ENCODE assay signal across 9 cellular contexts in genomic region chr1:241531195-241532172, GRCh38. TPM values are rescaled to one million over a fixed set of nuclear protein-coding genes. Genes with fewer than 3 reads are reported as not detected.
A peak's percentile ranks its signal among the peaks of the same experiment; 100 is the strongest.
DNase-seq lines count a peak whose midpoint lies in the region; ATAC-seq, FAIRE-seq and TF ChIP-seq lines count a peak whose summit lies in the region.
"Had no signal": no experiment of that assay in that cellular context is flagged by ENCODE, and none has a peak within 500 bp of the region (broad histone marks: within the 10 kb centered on the region; RNA-seq: fewer than 3 reads in every experiment).

No MANE protein-coding gene starts in this region.

- ATAC-seq in GM18505 (IDR thresholded peaks at IDR 0.05; ENCODE audit: unreplicated experiment) (peak; percentile 57), HG02884 (IDR thresholded peaks at IDR 0.05; ENCODE audit: unreplicated experiment) (peak; percentile 53)

- H3K4me1 Mint-ChIP-seq in mesothelial cell of epicardium, result peaks cover 9% of the 10 kb centered on the region

- no peaks in the 10 kb centered on the region for H3K36me3 ChIP-seq in SJCRH30

- no peak for TF ChIP-seq POLR2A in GM18505 (IDR thresholded peaks at IDR 0.05; ENCODE audit: borderline replicate concordance, extremely low read depth, insufficient read depth, insufficient read length)

- FAIRE-seq in urothelium cell line (lab: Jason Lieb, UNC), result no peak

- H3K27ac Mint-ChIP-seq in mesothelial cell of epicardium, result peak overlapping the region; percentile 92

- H3K36me3 Mint-ChIP-seq in mesothelial cell of epicardium, result no peaks in the 10 kb centered on the region

- no peaks in the 10 kb centered on the region for H3K9me3 Mint-ChIP-seq in mesothelial cell of epicardium

- H3K27me3 Mint-ChIP-seq in mesothelial cell of epicardium (ENCODE audit: low read depth), result peaks cover 9% of the 10 kb centered on the region

- TF ChIP-seq CTCF in AG09319 (IDR thresholded peaks at IDR 0.05; ENCODE audit: low read depth, low read length) (peak; percentile 45), dorsolateral prefrontal cortex (IDR thresholded peaks at IDR 0.05 in 54 of 56, conservative IDR thresholded peaks at IDR 0.05 in 2 of 56; ENCODE audit: low read depth in 1 of 56, partially characterized antibody in 56 of 56) (peak; percentile 53 to 85 (median 70)), mesothelial cell of epicardium (IDR thresholded peaks at IDR 0.05; ENCODE audit: unreplicated experiment) (peak; percentile 61)

- DNase-seq in AG09319 (ENCODE audit: extremely low read depth, low read depth) (peak; percentile 41), NCI-H1092 treated with DMSO at 0.1 percent for 48 hours (lab: John Stamatoyannopoulos, UW) (peak; percentile 89), SJCRH30 (peak in 1 of 2 experiments; percentile 65), dorsolateral prefrontal cortex (no peak), mesothelial cell of epicardium (ENCODE audit: low spot score in 2 of 2, unreplicated experiment in 2 of 2) (no peak), urothelium cell line (ENCODE audit: low spot score) (peak; percentile 36)

- no peaks in the 10 kb centered on the region for H3K9me3 ChIP-seq in SJCRH30 (replicated peaks)

- no peaks in the 10 kb centered on the region for H3K4me1 ChIP-seq in SJCRH30

- H3K4me3 Mint-ChIP-seq in mesothelial cell of epicardium, result peak overlapping the region; percentile 83

- H3K4me3 ChIP-seq in SJCRH30 (peak overlapping the region; percentile 61), dorsolateral prefrontal cortex (peak overlapping the region; percentile 32 to 74 (median 58))

- H3K27me3 ChIP-seq in SJCRH30, result no peaks in the 10 kb centered on the region
- H3K27me3 ChIP-seq in dorsolateral prefrontal cortex, result no peaks in the 10 kb centered on the region

- H3K27ac ChIP-seq in SJCRH30 (no peak overlapping the region), dorsolateral prefrontal cortex (peak overlapping the region in 33 of 59 donors; percentile 5 to 73 (median 25))

- intact Hi-C loops in dorsolateral prefrontal cortex (cut with DNase I), result loop anchor here (5.0 kb wide), 3 partner anchors 91 to 316 kb away; partner anchors contain the start of gene EXO1 (in 2 of the 2)

RNA-seq across cellular contexts. Expression of gene KMO, which starts 0.7 kb away (rescaled TPM):
- total RNA-seq in SJCRH30 (2014; rRNA removed; shearing (Covaris generic)), result 0.04 TPM in 1 of 2 replicates, not detected in the other
- total RNA-seq in dorsolateral prefrontal cortex, result 1 to 10 TPM in 91 of 120 experiments, under 1 TPM in 26, not detected in 3; 0.11 to 5.5 (median 1.6) TPM
- not detected in 3 replicates for total RNA-seq in mesothelial cell of epicardium
- total RNA-seq: T-helper 1 cell treated with Interleukin-12 subunit alpha and Interleukin-12 subunit beta and Interleukin-4 antibody, amounts not matched to agents 30 ng/mL and 1 ng/mL, for 36 hours had no signal

RNA-seq across cellular contexts. Expression of gene FH, which starts 11.9 kb away (rescaled TPM):
- total RNA-seq in SJCRH30 (2014; rRNA removed; shearing (Covaris generic)), result 87.5 and 97.5 TPM in 2 replicates
- total RNA-seq in dorsolateral prefrontal cortex (10 to 100 TPM; 31.3 to 78.1 (median 59.0) TPM), mesothelial cell of epicardium (50.0 to 51.5 TPM (median 50.2 TPM) in 3 replicates)

Comparison
In these comparisons a context has a peak if more than half of its experiments do, and no peak if none do; other contexts are left out.
1. DNase-seq: peak in AG09319 (single experiment), NCI-H1092 treated with DMSO at 0.1 percent for 48 hours (single experiment) and urothelium cell line (single experiment); none in dorsolateral prefrontal cortex (0 of 10) and mesothelial cell of epicardium (0 of 2).
2. Peak in every context shown above with its lines, with median percentiles within 50 percentile points of each other: CTCF ChIP-seq.